Comparison of ENCODE assay signal across 11 cellular contexts in genomic region chr7:148334959-148335577, GRCh38.
DNase-seq lines count a peak whose midpoint lies in the region; ATAC-seq, FAIRE-seq and TF ChIP-seq lines count a peak whose summit lies in the region.
"Had no signal": no experiment of that assay in that cellular context is flagged by ENCODE, and none has a peak within 500 bp of the region (broad histone marks: within the 10 kb centered on the region; RNA-seq: fewer than 3 reads in every experiment).

No MANE protein-coding gene starts in this region.

- no peak for ATAC-seq in GM21723 (IDR thresholded peaks at IDR 0.05; ENCODE audit: unreplicated experiment)

- peak; percentile 61; the same call in 1 of the 2 replicates for TF ChIP-seq EP300 in Ishikawa (IDR thresholded peaks at IDR 0.05; ENCODE audit: borderline replicate concordance)

- CTCF ChIA-PET in A673 (lab: Charles Lee) = interaction anchor here (0.6 to 1.1 kb wide), 2 partner anchors 32 to 57 kb away, joined by 3 to 4 read pairs; no protein-coding TSS in a partner anchor

- H3K27ac ChIP-seq in A673 (ENCODE audit: low read depth, low read length, poor library complexity, severe bottlenecking) (peak overlapping the region; percentile 60), WERI-Rb-1 (peak overlapping the region; percentile 79), spleen (no peak overlapping the region)
- H3K27ac ChIP-seq: C4-2B had no signal

- TF ChIP-seq RAD21 in Ishikawa (IDR thresholded peaks at IDR 0.05; ENCODE audit: low read depth) = no peak; the same call in 1 of the 2 replicates

- POLR2A ChIA-PET in A673 (lab: Charles Lee; ENCODE audit: low non-redundant PET) = no interaction called here

- no TSS peak for BruUV-seq in A673 (replicated peaks; lab: Mats Ljungman, UMichigan)

- no peak for TF ChIP-seq CTCF in A673 (conservative IDR thresholded peaks at IDR 0.05; ENCODE audit: low read depth, low read length)
- TF ChIP-seq CTCF in WERI-Rb-1 (IDR thresholded peaks at IDR 0.05; ENCODE audit: low read depth, low read length) = no peak
- TF ChIP-seq CTCF in spleen (IDR thresholded peaks at IDR 0.05 in 8 of 11, conservative IDR thresholded peaks at IDR 0.05 in 3 of 11) = no peak
- TF ChIP-seq CTCF in D721Med (IDR thresholded peaks at IDR 0.05; ENCODE audit: insufficient read depth, missing control alignments) = no peak

- H3K4me3 ChIP-seq in A673 (ENCODE audit: low read depth, low read length, poor library complexity, severe bottlenecking) (no peak overlapping the region), WERI-Rb-1 (ENCODE audit: low read depth, low read length) (peak overlapping the region; percentile 23), spleen (no peak overlapping the region)

- TF ChIP-seq POLR2A in spleen (IDR thresholded peaks at IDR 0.05) = no peak

- H3K27me3 ChIP-seq in A673 (replicated peaks; ENCODE audit: insufficient read depth, low read depth, low read length, poor library complexity) = no peaks in the 10 kb centered on the region
- H3K27me3 ChIP-seq in WERI-Rb-1 (ENCODE audit: insufficient read depth, low read depth, severe bottlenecking) = no peaks in the 10 kb centered on the region
- H3K27me3 ChIP-seq in spleen (replicated peaks in 1 of 7) = peaks cover 0 to 58% (median 29%) of the 10 kb centered on the region in 7 donors

- H3K4me1 ChIP-seq in A673 (ENCODE audit: insufficient read depth, low read length, poor library complexity, severe bottlenecking) (peaks cover 53% of the 10 kb centered on the region), spleen (peaks cover 0 to 16% (median 11%) of the 10 kb centered on the region in 6 donors)

- H3K9me3 ChIP-seq in A673 (ENCODE audit: low read depth, low read length, poor library complexity, severe bottlenecking) = no peaks in the 10 kb centered on the region
- H3K9me3 ChIP-seq in WERI-Rb-1 (ENCODE audit: severe bottlenecking) = no peaks in the 10 kb centered on the region
- no peaks in the 10 kb centered on the region for H3K9me3 ChIP-seq in spleen

- H3K36me3 ChIP-seq in A673 (ENCODE audit: insufficient read depth, low read length, poor library complexity, severe bottlenecking) = no peaks in the 10 kb centered on the region
- H3K36me3 ChIP-seq in WERI-Rb-1 = no peaks in the 10 kb centered on the region
- no peaks in the 10 kb centered on the region for H3K36me3 ChIP-seq in spleen

- intact Hi-C loops in A673 (cut with micrococcal nuclease; ENCODE audit: unreplicated experiment) = loop anchor here (5.0 kb wide), 1 partner anchor 33 kb away; no protein-coding TSS in a partner anchor
- intact Hi-C loops in spleen (cut with DNase I; ENCODE audit: low total_unique reads) = no loop called here
- intact Hi-C loops in posterior cingulate gyrus (cut with DNase I) = no loop called here

- peak; percentile 98 for DNase-seq in A673 (ENCODE audit: low spot score)
- peak; percentile 81 for DNase-seq in WERI-Rb-1
- DNase-seq in iris pigment epithelial cell (ENCODE audit: low read depth) = peak; percentile 33
- no peak for DNase-seq in spleen
- DNase-seq in D721Med (ENCODE audit: insufficient read length, low spot score) = no peak
- DNase-seq in posterior cingulate gyrus = no peak
- DNase-seq: foreskin melanocyte had no signal

- FAIRE-seq in D721Med (lab: Jason Lieb, UNC) = no peak
- FAIRE-seq: GM18507 had no signal

- 30 to 50% (median 40%) methylated on average over 6 of the region's 6 CpGs for WGBS in spleen, 5 donors

TF ChIP-seq in Ishikawa, 13 proteins besides CTCF, POLR2A, EP300 and RAD21:
- no peak for TF ChIP-seq USF1 (IDR thresholded peaks at IDR 0.05)
- no peak for TF ChIP-seq TAF1 (IDR thresholded peaks at IDR 0.05; ENCODE audit: low read depth)
- TF ChIP-seq REST (IDR thresholded peaks at IDR 0.05; ENCODE audit: low read depth) = no peak
- no peak for TF ChIP-seq TEAD4 (IDR thresholded peaks at IDR 0.05)
- TF ChIP-seq ZBTB7A (IDR thresholded peaks at IDR 0.05; ENCODE audit: low read depth) = no peak
- TF ChIP-seq CREB1 (IDR thresholded peaks at IDR 0.05; ENCODE audit: low read depth) = no peak
- peak; percentile 32; the same call in 1 of the 2 replicates for TF ChIP-seq MAX (IDR thresholded peaks at IDR 0.05)
- TF ChIP-seq TCF12 (IDR thresholded peaks at IDR 0.05; ENCODE audit: low read depth) = peak; percentile 71
- no peak for TF ChIP-seq YY1 (IDR thresholded peaks at IDR 0.05; ENCODE audit: low read depth)
- peak; percentile 35; the same call in 1 of the 2 replicates for TF ChIP-seq FOXM1 (IDR thresholded peaks at IDR 0.05; ENCODE audit: borderline replicate concordance, low read depth)
- TF ChIP-seq NFIC (IDR thresholded peaks at IDR 0.05) = no peak
- TF ChIP-seq EGR1 (IDR thresholded peaks at IDR 0.05) = no peak
- TF ChIP-seq CEBPB (IDR thresholded peaks at IDR 0.05) = no peak

Comparison
In these comparisons a context has a peak if more than half of its experiments do, and no peak if none do; other contexts are left out.
1. DNase-seq: peak in A673 (single experiment), WERI-Rb-1 (single experiment) and iris pigment epithelial cell (single experiment); none in spleen (single experiment), D721Med (single experiment) and posterior cingulate gyrus (0 of 10).
2. H3K27ac ChIP-seq: peak in A673 (single experiment) and WERI-Rb-1 (single experiment); none in spleen (0 of 8).